1 cellular context compared by ENCODE assay signal in genomic region chr3:59978979-59979378, GRCh38.
A peak's percentile ranks its signal among the peaks of the same experiment; 100 is the strongest.
TF ChIP-seq lines count a peak whose summit lies in the region.

No MANE protein-coding gene starts in this region.

TF ChIP-seq in GM12878, 131 proteins besides CTCF, POLR2A, EP300 and RAD21 (continued from another document):
- TF ChIP-seq EED (IDR thresholded peaks at IDR 0.05; ENCODE audit: low read depth), result 0 out of 2 replicates have a peak, but pooled peaks have one; percentile 33
- no peak for TF ChIP-seq HDAC2 (IDR thresholded peaks at IDR 0.05)
- no peak for TF ChIP-seq BACH1 (IDR thresholded peaks at IDR 0.05; ENCODE audit: borderline replicate concordance)
- no peak for TF ChIP-seq DPF2 (IDR thresholded peaks at IDR 0.05)
- TF ChIP-seq, protein P1, sequence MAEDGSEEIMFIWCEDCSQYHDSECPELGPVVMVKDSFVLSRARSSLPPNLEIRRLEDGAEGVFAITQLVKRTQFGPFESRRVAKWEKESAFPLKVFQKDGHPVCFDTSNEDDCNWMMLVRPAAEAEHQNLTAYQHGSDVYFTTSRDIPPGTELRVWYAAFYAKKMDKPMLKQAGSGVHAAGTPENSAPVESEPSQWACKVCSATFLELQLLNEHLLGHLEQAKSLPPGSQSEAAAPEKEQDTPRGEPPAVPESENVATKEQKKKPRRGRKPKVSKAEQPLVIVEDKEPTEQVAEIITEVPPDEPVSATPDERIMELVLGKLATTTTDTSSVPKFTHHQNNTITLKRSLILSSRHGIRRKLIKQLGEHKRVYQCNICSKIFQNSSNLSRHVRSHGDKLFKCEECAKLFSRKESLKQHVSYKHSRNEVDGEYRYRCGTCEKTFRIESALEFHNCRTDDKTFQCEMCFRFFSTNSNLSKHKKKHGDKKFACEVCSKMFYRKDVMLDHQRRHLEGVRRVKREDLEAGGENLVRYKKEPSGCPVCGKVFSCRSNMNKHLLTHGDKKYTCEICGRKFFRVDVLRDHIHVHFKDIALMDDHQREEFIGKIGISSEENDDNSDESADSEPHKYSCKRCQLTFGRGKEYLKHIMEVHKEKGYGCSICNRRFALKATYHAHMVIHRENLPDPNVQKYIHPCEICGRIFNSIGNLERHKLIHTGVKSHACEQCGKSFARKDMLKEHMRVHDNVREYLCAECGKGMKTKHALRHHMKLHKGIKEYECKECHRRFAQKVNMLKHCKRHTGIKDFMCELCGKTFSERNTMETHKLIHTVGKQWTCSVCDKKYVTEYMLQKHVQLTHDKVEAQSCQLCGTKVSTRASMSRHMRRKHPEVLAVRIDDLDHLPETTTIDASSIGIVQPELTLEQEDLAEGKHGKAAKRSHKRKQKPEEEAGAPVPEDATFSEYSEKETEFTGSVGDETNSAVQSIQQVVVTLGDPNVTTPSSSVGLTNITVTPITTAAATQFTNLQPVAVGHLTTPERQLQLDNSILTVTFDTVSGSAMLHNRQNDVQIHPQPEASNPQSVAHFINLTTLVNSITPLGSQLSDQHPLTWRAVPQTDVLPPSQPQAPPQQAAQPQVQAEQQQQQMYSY (CRISPR knock-in tag; IDR thresholded peaks at IDR 0.05), result no peak
- 0 out of 2 replicates have a peak, but pooled peaks have one; percentile 15 for TF ChIP-seq IKZF1 (conservative IDR thresholded peaks at IDR 0.05)
- no peak for TF ChIP-seq CBX3 (IDR thresholded peaks at IDR 0.05; ENCODE audit: borderline replicate concordance, low read depth)
- TF ChIP-seq, protein P2, sequence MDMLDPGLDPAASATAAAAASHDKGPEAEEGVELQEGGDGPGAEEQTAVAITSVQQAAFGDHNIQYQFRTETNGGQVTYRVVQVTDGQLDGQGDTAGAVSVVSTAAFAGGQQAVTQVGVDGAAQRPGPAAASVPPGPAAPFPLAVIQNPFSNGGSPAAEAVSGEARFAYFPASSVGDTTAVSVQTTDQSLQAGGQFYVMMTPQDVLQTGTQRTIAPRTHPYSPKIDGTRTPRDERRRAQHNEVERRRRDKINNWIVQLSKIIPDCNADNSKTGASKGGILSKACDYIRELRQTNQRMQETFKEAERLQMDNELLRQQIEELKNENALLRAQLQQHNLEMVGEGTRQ (IDR thresholded peaks at IDR 0.05; ENCODE audit: borderline replicate concordance, low read depth, low read length), result no peak
- peak; percentile 63; the same call in 1 of the 2 replicates for TF ChIP-seq RUNX3 (IDR thresholded peaks at IDR 0.05; ENCODE audit: low read length)
- peak; percentile 23; the same call in 1 of the 2 replicates for TF ChIP-seq MTA2 (IDR thresholded peaks at IDR 0.05; ENCODE audit: low read depth)
- TF ChIP-seq PKNOX1 (IDR thresholded peaks at IDR 0.05), result no peak
- TF ChIP-seq MEF2B (IDR thresholded peaks at IDR 0.05; ENCODE audit: partially characterized antibody, poor library complexity, severe bottlenecking), result no peak
- no peak for TF ChIP-seq NFIC (IDR thresholded peaks at IDR 0.05; ENCODE audit: low read depth, low read length)
TF ChIP-seq in GM12878: peak in this region for 6.
